Comparison of ENCODE assay signal across 8 cellular contexts in genomic region chr1:44799770-44800584, GRCh38. TPM values are rescaled to one million over a fixed set of nuclear protein-coding genes. Genes with fewer than 3 reads are reported as not detected.
DNase-seq lines count a peak whose midpoint lies in the region; ATAC-seq and TF ChIP-seq lines count a peak whose summit lies in the region.

Gene PLK3, plus strand, starts transcription at chr1:44800377. Its CDS starts 87 bp downstream, at chr1:44800464.

- peak within 1 kb of the TSS; percentile 98 for H3K4me3 Mint-ChIP-seq in activated naive CD4-positive, alpha-beta T cell treated with anti-CD3 and anti-CD28 coated beads, Interleukin-2, amount 50 U/mL, for 24 hours

- ATAC-seq in HG02610 (IDR thresholded peaks at IDR 0.05; ENCODE audit: unreplicated experiment) (peak; percentile 92), SK-N-SH treated with all-trans-retinoic acid at 6 μM for 48 hours (peak; percentile 89)

- peaks cover 19% of the 10 kb centered on the region for H3K36me3 Mint-ChIP-seq in activated naive CD4-positive, alpha-beta T cell treated with anti-CD3 and anti-CD28 coated beads, Interleukin-2, amount 50 U/mL, for 24 hours

- H3K27ac ChIP-seq in testis, result peak within 1 kb of the TSS; percentile 76 to 88

- peaks cover 34% of the 10 kb centered on the region for H3K4me1 Mint-ChIP-seq in activated naive CD4-positive, alpha-beta T cell treated with anti-CD3 and anti-CD28 coated beads, Interleukin-2, amount 50 U/mL, for 24 hours

- peak; percentile 93 for TF ChIP-seq POLR2A in GM10847 (IDR thresholded peaks at IDR 0.05; ENCODE audit: extremely low read depth, insufficient read length)
- peak; percentile 82 for TF ChIP-seq POLR2A in testis (IDR thresholded peaks at IDR 0.05)

- no peaks in the 10 kb centered on the region for H3K27me3 ChIP-seq in testis

- DNase-seq in NCI-H1092 (lab: John Stamatoyannopoulos, UW), result peak; percentile 97
- DNase-seq in globus pallidus (ENCODE audit: low spot score), result peak; percentile 99
- peak; percentile 98 for DNase-seq in occipital lobe (lab: John Stamatoyannopoulos, UW)
- peak; percentile 99 for DNase-seq in testis

- no peaks in the 10 kb centered on the region for H3K36me3 ChIP-seq in testis (ENCODE audit: low read depth, missing control alignments)

- intact Hi-C loops in testis (cut with DNase I; ENCODE audit: low total_unique reads), result no loop called here

- peak within 1 kb of the TSS; percentile 99 for H3K27ac Mint-ChIP-seq in activated naive CD4-positive, alpha-beta T cell treated with anti-CD3 and anti-CD28 coated beads, Interleukin-2, amount 50 U/mL, for 24 hours

- peak within 1 kb of the TSS; percentile 74 to 83 for H3K4me3 ChIP-seq in testis

- WGBS in testis, 2 donors, result 0 to 2% methylated on average over 10 to 58 of the region's 79 CpGs

- H3K27me3 Mint-ChIP-seq in activated naive CD4-positive, alpha-beta T cell treated with anti-CD3 and anti-CD28 coated beads, Interleukin-2, amount 50 U/mL, for 24 hours, result no peaks in the 10 kb centered on the region

- peak; percentile 80 to 87 (median 80) for TF ChIP-seq CTCF in testis (IDR thresholded peaks at IDR 0.05)

- peaks cover 13% of the 10 kb centered on the region for H3K4me1 ChIP-seq in testis

- no peaks in the 10 kb centered on the region for H3K9me3 Mint-ChIP-seq in activated naive CD4-positive, alpha-beta T cell treated with anti-CD3 and anti-CD28 coated beads, Interleukin-2, amount 50 U/mL, for 24 hours

- no peaks in the 10 kb centered on the region for H3K9me3 ChIP-seq in testis

TF ChIP-seq in SK-N-SH treated with all-trans-retinoic acid at 6 μM for 48 hours, 23 proteins besides CTCF, POLR2A, EP300 and RAD21:
- TF ChIP-seq TOX (CRISPR knock-in tag; IDR thresholded peaks at IDR 0.05; ENCODE audit: borderline replicate concordance) (no peak), ISL1 (CRISPR knock-in tag; IDR thresholded peaks at IDR 0.05) (no peak), ESRRG (CRISPR knock-in tag; IDR thresholded peaks at IDR 0.05) (no peak), ZFP3 (CRISPR knock-in tag; IDR thresholded peaks at IDR 0.05) (no peak), CREB5 (CRISPR knock-in tag; IDR thresholded peaks at IDR 0.05; ENCODE audit: low read depth) (no peak), TCF4 (CRISPR knock-in tag; IDR thresholded peaks at IDR 0.05; ENCODE audit: borderline replicate concordance) (peak; percentile 40; the same call in 1 of the 2 replicates), PATZ1 (CRISPR knock-in tag; IDR thresholded peaks at IDR 0.05; ENCODE audit: borderline replicate concordance) (peak; percentile 47; the same call in 1 of the 2 replicates), ZC3H10 (CRISPR knock-in tag; IDR thresholded peaks at IDR 0.05) (0 out of 2 replicates have a peak, but pooled peaks have one; percentile 10), ZNF565 (CRISPR knock-in tag; conservative IDR thresholded peaks at IDR 0.05; ENCODE audit: low read depth) (no peak), SNAI2 (CRISPR knock-in tag; IDR thresholded peaks at IDR 0.05) (peak; percentile 70; the same call in 1 of the 2 replicates)

RNA-seq across cellular contexts. Expression of gene PLK3, which starts in this region (rescaled TPM):
- total RNA-seq in occipital lobe, result 10.0 TPM
- 10 to 100 TPM; 16.4 to 17.2 TPM for total RNA-seq in testis
- polyA plus RNA-seq in testis (ENCODE audit: insufficient read depth, low read depth, low replicate concordance), result 7.2 TPM

Comparison
In these comparisons a context has a peak if more than half of its experiments do, and no peak if none do; other contexts are left out.
1. Peak in every context shown above with its lines: DNase-seq, ATAC-seq, H3K4me3 ChIP-seq and H3K27ac ChIP-seq.